Comparison of ENCODE assay signal across 1 cellular context in the genomic region with DNA sequence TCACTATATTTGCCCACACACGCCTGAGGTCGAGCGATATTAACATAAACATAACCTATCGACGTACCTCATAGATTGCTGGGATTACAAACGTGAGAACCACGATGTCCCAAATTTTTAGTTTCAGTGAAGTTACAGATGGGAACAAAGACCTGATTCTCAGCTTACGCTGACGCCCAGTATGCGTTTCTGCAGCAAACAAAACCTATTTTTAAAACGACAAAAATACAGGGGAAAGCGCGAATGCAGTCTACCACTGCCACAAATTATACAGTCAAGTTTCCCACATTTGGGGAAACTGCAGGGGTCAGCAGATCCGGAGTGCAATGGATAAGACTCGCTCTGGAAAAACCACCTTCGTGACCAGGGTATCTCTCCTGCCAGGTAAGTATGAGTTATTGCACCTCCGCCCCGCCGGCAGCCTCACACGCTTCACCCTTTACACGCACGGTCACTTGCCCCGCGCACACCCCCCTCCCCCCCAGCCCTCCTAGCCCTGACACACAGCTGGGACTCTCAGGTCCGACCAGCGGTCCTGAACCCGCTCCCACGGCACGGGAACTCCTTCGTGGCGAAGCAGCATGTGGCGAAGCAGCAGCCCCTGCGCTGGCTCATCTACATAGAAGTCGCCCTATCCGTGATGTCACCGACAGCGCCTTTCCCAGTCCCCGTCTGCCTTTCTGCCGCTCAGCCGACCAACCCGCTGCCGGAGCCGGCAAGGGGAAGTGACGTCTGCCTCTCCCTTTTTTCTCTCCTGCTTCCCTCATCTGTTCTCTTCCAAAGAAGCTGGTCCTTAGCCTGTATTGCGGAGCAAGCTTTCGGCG.
TF ChIP-seq lines count a peak whose summit lies in the region.
"Not testable (repeated sequence)": the region's sequence is repeated elsewhere in the genome, so short reads cannot be mapped to it uniquely, and the experiment has no call there.

No MANE protein-coding gene starts in this region.

TF ChIP-seq in HepG2, 621 proteins besides CTCF, POLR2A, EP300 and RAD21 (continued from another document and continues in another):
- peak; percentile 67; the same call in 1 of the 2 replicates for TF ChIP-seq FOXC1 (CRISPR knock-in tag; IDR thresholded peaks at IDR 0.05; ENCODE audit: borderline replicate concordance)
- peak; percentile 44 for TF ChIP-seq SP2 (CRISPR knock-in tag; IDR thresholded peaks at IDR 0.05)
- peak; percentile 97 for TF ChIP-seq MIXL1 (CRISPR knock-in tag; IDR thresholded peaks at IDR 0.05)
- TF ChIP-seq ZC3H13 (CRISPR knock-in tag; IDR thresholded peaks at IDR 0.05) = peak; percentile 98
- TF ChIP-seq NR2F1 (CRISPR knock-in tag; IDR thresholded peaks at IDR 0.05) = peak in 1 of 2 experiments; percentile 38; a peak in 1 of 4 replicates
- TF ChIP-seq ZNF354B (CRISPR knock-in tag; IDR thresholded peaks at IDR 0.05) = peak; percentile 88; the same call in 1 of the 2 replicates
- TF ChIP-seq, protein P1, sequence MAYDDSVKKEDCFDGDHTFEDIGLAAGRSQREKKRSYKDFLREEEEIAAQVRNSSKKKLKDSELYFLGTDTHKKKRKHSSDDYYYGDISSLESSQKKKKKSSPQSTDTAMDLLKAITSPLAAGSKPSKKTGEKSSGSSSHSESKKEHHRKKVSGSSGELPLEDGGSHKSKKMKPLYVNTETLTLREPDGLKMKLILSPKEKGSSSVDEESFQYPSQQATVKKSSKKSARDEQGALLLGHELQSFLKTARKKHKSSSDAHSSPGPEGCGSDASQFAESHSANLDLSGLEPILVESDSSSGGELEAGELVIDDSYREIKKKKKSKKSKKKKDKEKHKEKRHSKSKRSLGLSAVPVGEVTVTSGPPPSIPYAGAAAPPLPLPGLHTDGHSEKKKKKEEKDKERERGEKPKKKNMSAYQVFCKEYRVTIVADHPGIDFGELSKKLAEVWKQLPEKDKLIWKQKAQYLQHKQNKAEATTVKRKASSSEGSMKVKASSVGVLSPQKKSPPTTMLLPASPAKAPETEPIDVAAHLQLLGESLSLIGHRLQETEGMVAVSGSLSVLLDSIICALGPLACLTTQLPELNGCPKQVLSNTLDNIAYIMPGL (CRISPR knock-in tag; IDR thresholded peaks at IDR 0.05; ENCODE audit: borderline replicate concordance in 1 of 2, low read depth in 1 of 2) = peak; percentile 73 to 83; a peak in 3 of 4 replicates
- TF ChIP-seq, protein P2, sequence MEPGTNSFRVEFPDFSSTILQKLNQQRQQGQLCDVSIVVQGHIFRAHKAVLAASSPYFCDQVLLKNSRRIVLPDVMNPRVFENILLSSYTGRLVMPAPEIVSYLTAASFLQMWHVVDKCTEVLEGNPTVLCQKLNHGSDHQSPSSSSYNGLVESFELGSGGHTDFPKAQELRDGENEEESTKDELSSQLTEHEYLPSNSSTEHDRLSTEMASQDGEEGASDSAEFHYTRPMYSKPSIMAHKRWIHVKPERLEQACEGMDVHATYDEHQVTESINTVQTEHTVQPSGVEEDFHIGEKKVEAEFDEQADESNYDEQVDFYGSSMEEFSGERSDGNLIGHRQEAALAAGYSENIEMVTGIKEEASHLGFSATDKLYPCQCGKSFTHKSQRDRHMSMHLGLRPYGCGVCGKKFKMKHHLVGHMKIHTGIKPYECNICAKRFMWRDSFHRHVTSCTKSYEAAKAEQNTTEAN (CRISPR knock-in tag; conservative IDR thresholded peaks at IDR 0.05) = peak; percentile 85
- TF ChIP-seq, protein P3, sequence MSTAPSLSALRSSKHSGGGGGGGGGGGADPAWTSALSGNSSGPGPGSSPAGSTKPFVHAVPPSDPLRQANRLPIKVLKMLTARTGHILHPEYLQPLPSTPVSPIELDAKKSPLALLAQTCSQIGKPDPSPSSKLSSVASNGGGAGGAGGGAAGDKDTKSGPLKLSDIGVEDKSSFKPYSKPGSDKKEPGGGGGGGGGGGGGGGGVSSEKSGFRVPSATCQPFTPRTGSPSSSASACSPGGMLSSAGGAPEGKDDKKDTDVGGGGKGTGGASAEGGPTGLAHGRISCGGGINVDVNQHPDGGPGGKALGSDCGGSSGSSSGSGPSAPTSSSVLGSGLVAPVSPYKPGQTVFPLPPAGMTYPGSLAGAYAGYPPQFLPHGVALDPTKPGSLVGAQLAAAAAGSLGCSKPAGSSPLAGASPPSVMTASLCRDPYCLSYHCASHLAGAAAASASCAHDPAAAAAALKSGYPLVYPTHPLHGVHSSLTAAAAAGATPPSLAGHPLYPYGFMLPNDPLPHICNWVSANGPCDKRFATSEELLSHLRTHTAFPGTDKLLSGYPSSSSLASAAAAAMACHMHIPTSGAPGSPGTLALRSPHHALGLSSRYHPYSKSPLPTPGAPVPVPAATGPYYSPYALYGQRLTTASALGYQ (CRISPR knock-in tag; IDR thresholded peaks at IDR 0.05) = peak; percentile 85
- peak; percentile 52 for TF ChIP-seq HNF4A (CRISPR knock-in tag; IDR thresholded peaks at IDR 0.05)
- TF ChIP-seq ZNF124 (CRISPR knock-in tag; IDR thresholded peaks at IDR 0.05) = peak; percentile 96
- peak; percentile 68 for TF ChIP-seq ZKSCAN1 (IDR thresholded peaks at IDR 0.05; ENCODE audit: low read length)
- peak; percentile 35; the same call in 1 of the 2 replicates for TF ChIP-seq ZNF768 (CRISPR knock-in tag; IDR thresholded peaks at IDR 0.05)
- TF ChIP-seq, protein P4, sequence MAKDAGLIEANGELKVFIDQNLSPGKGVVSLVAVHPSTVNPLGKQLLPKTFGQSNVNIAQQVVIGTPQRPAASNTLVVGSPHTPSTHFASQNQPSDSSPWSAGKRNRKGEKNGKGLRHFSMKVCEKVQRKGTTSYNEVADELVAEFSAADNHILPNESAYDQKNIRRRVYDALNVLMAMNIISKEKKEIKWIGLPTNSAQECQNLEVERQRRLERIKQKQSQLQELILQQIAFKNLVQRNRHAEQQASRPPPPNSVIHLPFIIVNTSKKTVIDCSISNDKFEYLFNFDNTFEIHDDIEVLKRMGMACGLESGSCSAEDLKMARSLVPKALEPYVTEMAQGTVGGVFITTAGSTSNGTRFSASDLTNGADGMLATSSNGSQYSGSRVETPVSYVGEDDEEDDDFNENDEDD (CRISPR knock-in tag; IDR thresholded peaks at IDR 0.05; ENCODE audit: borderline replicate concordance) = peak; percentile 62
- TF ChIP-seq BRCA1 (CRISPR knock-in tag; IDR thresholded peaks at IDR 0.05) = peak; percentile 87
- peak; percentile 72 for TF ChIP-seq ZNF687 (CRISPR knock-in tag; IDR thresholded peaks at IDR 0.05)
- TF ChIP-seq ZNF451 (CRISPR knock-in tag; IDR thresholded peaks at IDR 0.05) = 0 out of 2 replicates have a peak, but pooled peaks have one; percentile 46
- peak; percentile 68; the same call in 1 of the 2 replicates for TF ChIP-seq SOX5 (CRISPR knock-in tag; IDR thresholded peaks at IDR 0.05; ENCODE audit: borderline replicate concordance)
- TF ChIP-seq ARID2 (CRISPR knock-in tag; IDR thresholded peaks at IDR 0.05; ENCODE audit: borderline replicate concordance) = peak; percentile 86
- TF ChIP-seq UBTF (CRISPR knock-in tag; IDR thresholded peaks at IDR 0.05) = peak; percentile 82
- peak; percentile 79; the same call in 1 of the 2 replicates for TF ChIP-seq ZNF766 (CRISPR knock-in tag; IDR thresholded peaks at IDR 0.05; ENCODE audit: borderline replicate concordance)
- TF ChIP-seq, protein P5, sequence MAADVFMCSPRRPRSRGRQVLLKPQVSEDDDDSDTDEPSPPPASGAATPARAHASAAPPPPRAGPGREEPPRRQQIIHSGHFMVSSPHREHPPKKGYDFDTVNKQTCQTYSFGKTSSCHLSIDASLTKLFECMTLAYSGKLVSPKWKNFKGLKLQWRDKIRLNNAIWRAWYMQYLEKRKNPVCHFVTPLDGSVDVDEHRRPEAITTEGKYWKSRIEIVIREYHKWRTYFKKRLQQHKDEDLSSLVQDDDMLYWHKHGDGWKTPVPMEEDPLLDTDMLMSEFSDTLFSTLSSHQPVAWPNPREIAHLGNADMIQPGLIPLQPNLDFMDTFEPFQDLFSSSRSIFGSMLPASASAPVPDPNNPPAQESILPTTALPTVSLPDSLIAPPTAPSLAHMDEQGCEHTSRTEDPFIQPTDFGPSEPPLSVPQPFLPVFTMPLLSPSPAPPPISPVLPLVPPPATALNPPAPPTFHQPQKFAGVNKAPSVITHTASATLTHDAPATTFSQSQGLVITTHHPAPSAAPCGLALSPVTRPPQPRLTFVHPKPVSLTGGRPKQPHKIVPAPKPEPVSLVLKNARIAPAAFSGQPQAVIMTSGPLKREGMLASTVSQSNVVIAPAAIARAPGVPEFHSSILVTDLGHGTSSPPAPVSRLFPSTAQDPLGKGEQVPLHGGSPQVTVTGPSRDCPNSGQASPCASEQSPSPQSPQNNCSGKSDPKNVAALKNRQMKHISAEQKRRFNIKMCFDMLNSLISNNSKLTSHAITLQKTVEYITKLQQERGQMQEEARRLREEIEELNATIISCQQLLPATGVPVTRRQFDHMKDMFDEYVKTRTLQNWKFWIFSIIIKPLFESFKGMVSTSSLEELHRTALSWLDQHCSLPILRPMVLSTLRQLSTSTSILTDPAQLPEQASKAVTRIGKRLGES (CRISPR knock-in tag; IDR thresholded peaks at IDR 0.05; ENCODE audit: borderline replicate concordance) = peak; percentile 86
- TF ChIP-seq, protein P6, sequence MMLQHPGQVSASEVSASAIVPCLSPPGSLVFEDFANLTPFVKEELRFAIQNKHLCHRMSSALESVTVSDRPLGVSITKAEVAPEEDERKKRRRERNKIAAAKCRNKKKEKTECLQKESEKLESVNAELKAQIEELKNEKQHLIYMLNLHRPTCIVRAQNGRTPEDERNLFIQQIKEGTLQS (CRISPR knock-in tag; IDR thresholded peaks at IDR 0.05) = peak; percentile 65; the same call in 1 of the 2 replicates
- peak; percentile 59; the same call in 1 of the 2 replicates for TF ChIP-seq ZFP41 (CRISPR knock-in tag; IDR thresholded peaks at IDR 0.05; ENCODE audit: borderline replicate concordance)
- TF ChIP-seq NONO (IDR thresholded peaks at IDR 0.05) = not testable (repeated sequence)
- peak; percentile 98 for TF ChIP-seq NONO (CRISPR knock-in tag; conservative IDR thresholded peaks at IDR 0.05)
- TF ChIP-seq SALL2 (CRISPR knock-in tag; IDR thresholded peaks at IDR 0.05) = peak; percentile 64; the same call in 1 of the 2 replicates
- peak; percentile 74 for TF ChIP-seq MEF2D (CRISPR knock-in tag; IDR thresholded peaks at IDR 0.05)
- 0 out of 2 replicates have a peak, but pooled peaks have one; percentile 62 for TF ChIP-seq SATB2 (CRISPR knock-in tag; IDR thresholded peaks at IDR 0.05)
- TF ChIP-seq PRDM10 (CRISPR knock-in tag; IDR thresholded peaks at IDR 0.05; ENCODE audit: low read depth) = peak; percentile 69; the same call in 1 of the 2 replicates
- peak; percentile 55; the same call in 1 of the 2 replicates for TF ChIP-seq NR2C2 (CRISPR knock-in tag; IDR thresholded peaks at IDR 0.05; ENCODE audit: borderline replicate concordance)
- TF ChIP-seq ZNF329 (CRISPR knock-in tag; IDR thresholded peaks at IDR 0.05; ENCODE audit: low read depth) = peak; percentile 85
